In genomic region chr19:46862504-46862835, GRCh38 we compare ENCODE assay signal across 10 cellular contexts. TPM values are rescaled to one million over a fixed set of nuclear protein-coding genes. Genes with fewer than 3 reads are reported as not detected.
DNase-seq lines count a peak whose midpoint lies in the region; ATAC-seq, FAIRE-seq and TF ChIP-seq lines count a peak whose summit lies in the region.
"Had no signal": no experiment of that assay in that cellular context is flagged by ENCODE, and none has a peak within 500 bp of the region (broad histone marks: within the 10 kb centered on the region; RNA-seq: fewer than 3 reads in every experiment).

No MANE protein-coding gene starts in this region.

- CTCF ChIA-PET in activated naive CD4-positive, alpha-beta T cell treated with anti-CD3 and anti-CD28 coated beads for 36 hours (lab: Charles Lee): interaction anchor here (1.0 to 1.9 kb wide), 2 partner anchors 129 to 151 kb away, joined by 4 to 5 read pairs; no protein-coding TSS in a partner anchor

- H3K27ac ChIP-seq in right atrium auricular region: peak overlapping the region; percentile 98 to 99
- H3K27ac ChIP-seq in cingulate gyrus (ENCODE audit: low read depth, low read length): peak overlapping the region; percentile 91
- no peak overlapping the region for H3K27ac ChIP-seq in mesodermal cell (ENCODE audit: low read depth, low read length, severe bottlenecking)
- H3K27ac ChIP-seq in aorta (ENCODE audit: low read depth in 1 of 2, low read length in 2 of 2): peak overlapping the region; percentile 15 to 22
- H3K27ac ChIP-seq: foreskin keratinocyte had no signal

- FAIRE-seq in D721Med (lab: Jason Lieb, UNC): no peak

- TF ChIP-seq CTCF in right atrium auricular region (IDR thresholded peaks at IDR 0.05): no peak
- no peak for TF ChIP-seq CTCF in D721Med (IDR thresholded peaks at IDR 0.05; ENCODE audit: insufficient read depth, missing control alignments)

- peaks cover 3% of the 10 kb centered on the region for H3K9me3 Mint-ChIP-seq in activated naive CD4-positive, alpha-beta T cell treated with anti-CD3 and anti-CD28 coated beads for 36 hours

- peaks cover 18% of the 10 kb centered on the region for H3K4me1 Mint-ChIP-seq in activated naive CD4-positive, alpha-beta T cell treated with anti-CD3 and anti-CD28 coated beads for 36 hours (ENCODE audit: low read depth)

- WGBS in mesodermal cell (ENCODE audit: insufficient coverage in 2 of 2), 2 experiments: 10 to 15% methylated on average over 9 of the region's 9 CpGs
- WGBS in aorta, 2 donors: 2 to 3% methylated on average over 9 of the region's 9 CpGs

- H3K4me3 Mint-ChIP-seq in activated naive CD4-positive, alpha-beta T cell treated with anti-CD3 and anti-CD28 coated beads for 36 hours: no peak overlapping the region

- H3K27ac Mint-ChIP-seq in activated naive CD4-positive, alpha-beta T cell treated with anti-CD3 and anti-CD28 coated beads for 36 hours: no peak overlapping the region

- peaks cover 2% of the 10 kb centered on the region for H3K36me3 Mint-ChIP-seq in activated naive CD4-positive, alpha-beta T cell treated with anti-CD3 and anti-CD28 coated beads for 36 hours (ENCODE audit: low read depth)

- H3K9me3 ChIP-seq in right atrium auricular region (no peaks in the 10 kb centered on the region), mesodermal cell (ENCODE audit: control insufficient read depth, low read length) (no peaks in the 10 kb centered on the region), aorta (ENCODE audit: control insufficient read depth, low read length) (no peaks in the 10 kb centered on the region)

- intact Hi-C loops in left cardiac atrium (cut with DNase I) (loop anchor here in 1 of 2 donors (5.0 to 10.0 kb wide), 2 partner anchors 62 to 130 kb away; no protein-coding TSS in a partner anchor), aorta (cut with DNase I) (loop anchor here in 1 of 2 donors (5.0 kb wide), 1 partner anchor 65 kb away; no protein-coding TSS in a partner anchor)
- intact Hi-C loops in activated naive CD4-positive, alpha-beta T cell treated with anti-CD3 and anti-CD28 coated beads for 36 hours (cut with micrococcal nuclease): loop anchor here (5.0 to 10.0 kb wide), 2 partner anchors 52 to 395 kb away; partner anchors contain the start of gene CCDC9

- H3K4me1 ChIP-seq in right atrium auricular region (peaks cover 0 to 68% of the 10 kb centered on the region in 2 donors), mesodermal cell (ENCODE audit: control insufficient read depth, insufficient read depth, low read length, poor library complexity, severe bottlenecking) (peaks cover 22% of the 10 kb centered on the region), aorta (ENCODE audit: control insufficient read depth in 1 of 2, insufficient read depth in 2 of 2, low read length in 2 of 2) (peaks cover 5 to 13% of the 10 kb centered on the region in 2 donors)

- no peak for DNase-seq in right atrium auricular region (ENCODE audit: low spot score)
- DNase-seq in left cardiac atrium: no peak
- no peak for DNase-seq in aorta
- no peak for DNase-seq in GOT3 (lab: John Stamatoyannopoulos, UW)
- DNase-seq in D721Med (ENCODE audit: insufficient read length, low spot score): no peak
- no peak for DNase-seq in activated naive CD4-positive, alpha-beta T cell treated with anti-CD3 and anti-CD28 coated beads for 36 hours
- DNase-seq: foreskin keratinocyte, NCI-H1930 had no signal

- H3K27me3 Mint-ChIP-seq in activated naive CD4-positive, alpha-beta T cell treated with anti-CD3 and anti-CD28 coated beads for 36 hours (ENCODE audit: low read depth): no peaks in the 10 kb centered on the region

- ATAC-seq in left cardiac atrium: no peak
- no peak for ATAC-seq in aorta (ENCODE audit: low FRiP score)
- ATAC-seq: foreskin keratinocyte had no signal

- H3K36me3 ChIP-seq in right atrium auricular region: no peaks in the 10 kb centered on the region
- peaks cover 11% of the 10 kb centered on the region for H3K36me3 ChIP-seq in mesodermal cell (ENCODE audit: control insufficient read depth, insufficient read depth, low read length)
- no peaks in the 10 kb centered on the region for H3K36me3 ChIP-seq in aorta (ENCODE audit: control insufficient read depth in 1 of 2, insufficient read depth in 2 of 2, low read length in 1 of 2)

- H3K27me3 ChIP-seq in right atrium auricular region (no peaks in the 10 kb centered on the region), aorta (ENCODE audit: control insufficient read depth in 1 of 2, insufficient read depth in 2 of 2, low read length in 1 of 2) (no peaks in the 10 kb centered on the region)
- H3K27me3 ChIP-seq: foreskin keratinocyte had no signal

- H3K4me3 ChIP-seq in right atrium auricular region (peak overlapping the region; percentile 66 to 87), mesodermal cell (ENCODE audit: extremely low read depth, insufficient read depth, low read length, poor library complexity, severe bottlenecking) (peak overlapping the region; percentile 64), aorta (ENCODE audit: low read length in 2 of 2) (peak overlapping the region in 1 of 2 donors; percentile 97)

RNA-seq across cellular contexts. Expression of gene ARHGAP35, which starts 1.7 kb away (rescaled TPM):
- total RNA-seq in right atrium auricular region: 10 to 100 TPM; 59.1 to 76.5 TPM
- total RNA-seq in left cardiac atrium: 10 to 100 TPM; 68.2 to 68.5 TPM
- polyA plus RNA-seq in mesodermal cell (2013, experiment 1 of 2): 33.0 TPM
- 30.4 TPM for polyA plus RNA-seq in mesodermal cell (2013, experiment 2 of 2)
- total RNA-seq in aorta: 10 to 100 TPM; 60.6 to 64.4 TPM
- polyA plus RNA-seq in aorta: 10 to 100 TPM; 11.0 to 15.7 TPM
- 1 to 10 TPM; 8.9 TPM for total RNA-seq in activated naive CD4-positive, alpha-beta T cell treated with anti-CD3 and anti-CD28 coated beads for 36 hours

RNA-seq across cellular contexts. Expression of gene AP2S1, which starts 11.8 kb away (rescaled TPM):
- total RNA-seq in right atrium auricular region (100 to 1,000 TPM in 1 of 2 donors, 10 to 100 TPM in 1; 61.0 to 103 TPM), left cardiac atrium (100 to 1,000 TPM; 109 to 110 TPM), aorta (100 to 1,000 TPM in 1 of 2 donors, 10 to 100 TPM in 1; 98.3 to 119 TPM)
- polyA plus RNA-seq in mesodermal cell (2013, experiment 1 of 2): 336 TPM
- polyA plus RNA-seq in mesodermal cell (2013, experiment 2 of 2): 294 TPM
- 100 to 1,000 TPM in 1 of 2 donors, 10 to 100 TPM in 1; 90.0 to 121 TPM for polyA plus RNA-seq in aorta
- total RNA-seq in activated naive CD4-positive, alpha-beta T cell treated with anti-CD3 and anti-CD28 coated beads for 36 hours: 100 to 1,000 TPM; 112 to 118 TPM

Comparison
In these comparisons a context has a peak if more than half of its experiments do, and no peak if none do; other contexts are left out.
1. RNA of gene ARHGAP35, which starts 1.7 kb away (total RNA-seq): 59.1 to 76.5 TPM in right atrium auricular region, 68.2 to 68.5 TPM in left cardiac atrium and 60.6 to 64.4 TPM in aorta; 8.9 TPM in activated naive CD4-positive, alpha-beta T cell treated with anti-CD3 and anti-CD28 coated beads for 36 hours; every median in the first group is over 4 times any median in the second.